Comparison of ENCODE assay signal across 1 cellular context in the genomic region with DNA sequence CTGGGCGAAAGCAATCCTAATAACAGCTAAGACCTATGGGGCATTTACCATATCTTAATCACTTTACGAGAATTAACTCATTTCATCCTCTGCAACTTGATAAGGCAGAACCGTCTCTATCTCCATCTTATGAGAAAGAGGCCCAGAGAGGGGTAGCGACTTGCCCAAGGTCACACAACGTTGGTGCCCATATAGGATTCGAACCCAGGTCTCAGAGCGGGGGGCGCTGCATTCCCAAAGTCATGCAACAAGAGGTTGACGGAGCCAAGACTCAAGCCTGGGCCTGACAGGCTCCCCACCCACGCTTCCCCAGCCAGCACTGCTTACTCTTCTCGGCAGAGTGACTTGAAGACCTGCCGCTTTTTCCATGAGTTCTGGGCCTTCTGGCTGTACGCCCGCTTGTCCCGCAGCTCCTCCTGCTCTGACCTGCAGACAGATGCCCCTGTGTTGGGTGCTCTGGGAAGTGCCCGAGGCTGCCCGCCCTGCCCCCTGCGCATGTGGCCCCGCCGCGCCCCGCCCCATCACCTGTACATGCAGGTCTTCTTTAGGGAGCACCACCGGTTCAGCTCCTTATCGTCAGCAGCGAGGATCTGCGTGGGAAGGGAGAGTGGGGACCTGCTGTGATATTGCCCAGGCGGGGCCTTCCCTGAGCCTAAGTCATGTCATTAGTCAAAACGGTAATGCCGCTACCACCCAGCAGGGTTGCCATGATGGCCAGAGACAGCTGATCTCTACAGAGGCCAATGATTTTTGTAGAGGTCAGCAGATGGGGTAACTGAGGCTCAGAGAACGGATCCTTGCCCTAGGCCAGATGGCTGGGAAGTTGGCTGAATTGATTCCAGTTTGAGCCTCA.
TF ChIP-seq lines count a peak whose summit lies in the region.

No MANE protein-coding gene starts in this region.

TF ChIP-seq in GM23338, 12 proteins besides CTCF, POLR2A, EP300 and RAD21:
- TF ChIP-seq EZH2phosphoT487 (IDR thresholded peaks at IDR 0.05; ENCODE audit: unreplicated experiment) = no peak
- TF ChIP-seq REST (IDR thresholded peaks at IDR 0.05; ENCODE audit: unreplicated experiment) = no peak
- TF ChIP-seq ZNF114 (CRISPR knock-in tag; IDR thresholded peaks at IDR 0.05) = no peak
- no peak for TF ChIP-seq JUNB (IDR thresholded peaks at IDR 0.05; ENCODE audit: unreplicated experiment)
- TF ChIP-seq EZH2 (IDR thresholded peaks at IDR 0.05; ENCODE audit: low read depth, unreplicated experiment) = no peak
- TF ChIP-seq CREB1 (CRISPR knock-in tag; IDR thresholded peaks at IDR 0.05; ENCODE audit: low read depth) = no peak
- no peak for TF ChIP-seq POLR2AphosphoS5 (IDR thresholded peaks at IDR 0.05; ENCODE audit: low read depth)
- TF ChIP-seq NANOG (IDR thresholded peaks at IDR 0.05; ENCODE audit: borderline replicate concordance) = no peak
- TF ChIP-seq STAT1 (IDR thresholded peaks at IDR 0.05; ENCODE audit: unreplicated experiment) = no peak
- TF ChIP-seq, protein P1, sequence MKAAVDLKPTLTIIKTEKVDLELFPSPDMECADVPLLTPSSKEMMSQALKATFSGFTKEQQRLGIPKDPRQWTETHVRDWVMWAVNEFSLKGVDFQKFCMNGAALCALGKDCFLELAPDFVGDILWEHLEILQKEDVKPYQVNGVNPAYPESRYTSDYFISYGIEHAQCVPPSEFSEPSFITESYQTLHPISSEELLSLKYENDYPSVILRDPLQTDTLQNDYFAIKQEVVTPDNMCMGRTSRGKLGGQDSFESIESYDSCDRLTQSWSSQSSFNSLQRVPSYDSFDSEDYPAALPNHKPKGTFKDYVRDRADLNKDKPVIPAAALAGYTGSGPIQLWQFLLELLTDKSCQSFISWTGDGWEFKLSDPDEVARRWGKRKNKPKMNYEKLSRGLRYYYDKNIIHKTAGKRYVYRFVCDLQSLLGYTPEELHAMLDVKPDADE (IDR thresholded peaks at IDR 0.05) = no peak
- TF ChIP-seq ZNF331 (CRISPR knock-in tag; IDR thresholded peaks at IDR 0.05; ENCODE audit: low read depth) = no peak
- no peak for TF ChIP-seq ZNF462 (CRISPR knock-in tag; IDR thresholded peaks at IDR 0.05)
